In the genomic region with DNA sequence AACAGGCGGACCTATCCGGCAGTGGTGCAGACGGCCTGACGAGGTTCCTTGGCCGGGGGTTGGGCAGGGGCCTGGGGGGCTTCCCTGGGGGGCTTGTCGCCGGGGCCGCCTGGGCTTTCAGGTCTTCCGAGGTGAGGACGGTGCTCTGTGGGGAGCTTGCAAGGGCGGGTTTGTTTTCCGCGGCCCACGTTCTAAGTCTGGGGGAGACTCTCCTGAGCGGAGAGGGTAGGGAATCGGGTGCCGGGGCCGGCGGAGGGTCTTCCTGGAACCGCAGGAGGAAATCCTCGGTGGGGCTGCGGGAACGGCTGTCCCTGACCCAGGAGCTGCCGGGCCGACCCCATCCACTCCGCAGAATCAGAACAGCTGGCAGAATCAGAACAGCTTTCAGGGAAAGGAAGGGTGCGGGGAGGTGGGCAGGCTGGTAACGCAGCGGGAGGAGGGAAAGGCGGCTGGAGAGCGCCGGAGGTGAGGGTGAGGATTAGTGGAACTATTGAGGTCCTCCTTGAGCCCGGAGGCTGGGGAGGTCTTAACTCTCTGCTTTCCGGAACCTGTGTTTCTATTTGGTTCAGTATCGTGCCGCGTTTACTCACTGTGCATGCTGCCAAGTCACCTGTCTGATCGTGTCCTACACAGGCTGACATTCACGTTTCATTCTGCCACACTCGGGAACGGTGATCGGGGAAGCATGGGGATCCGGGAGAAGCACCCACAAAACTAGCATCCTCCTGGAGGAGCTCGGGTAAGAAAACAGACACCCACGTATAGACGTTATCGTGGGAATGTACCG, we compare ENCODE assay signal across 1 cellular context.
TF ChIP-seq lines count a peak whose summit lies in the region.

No MANE protein-coding gene starts in this region.

TF ChIP-seq in K562, 482 proteins besides CTCF, POLR2A, EP300 and RAD21 (continues in another document):
- TF ChIP-seq SRF (CRISPR knock-in tag; IDR thresholded peaks at IDR 0.05) (no peak), SP1 (CRISPR knock-in tag; IDR thresholded peaks at IDR 0.05) (no peak), BDP1 (IDR thresholded peaks at IDR 0.05; ENCODE audit: insufficient read depth, insufficient read length) (no peak), MEIS2 (IDR thresholded peaks at IDR 0.05; ENCODE audit: partially characterized antibody) (no peak), LCOR (CRISPR knock-in tag; IDR thresholded peaks at IDR 0.05) (no peak), FOXM1 (IDR thresholded peaks at IDR 0.05; ENCODE audit: low read depth) (no peak), FOXM1 (CRISPR knock-in tag; IDR thresholded peaks at IDR 0.05; ENCODE audit: low read depth) (0 out of 2 replicates have a peak, but pooled peaks have one; percentile 31), ADNP (tag; IDR thresholded peaks at IDR 0.05) (no peak), FOXK2 (conservative IDR thresholded peaks at IDR 0.05 in 1 of 2, IDR thresholded peaks at IDR 0.05 in 1 of 2; ENCODE audit: low read depth in 2 of 2) (no peak), ZNF263 (CRISPR knock-in tag; IDR thresholded peaks at IDR 0.05; ENCODE audit: borderline replicate concordance) (peak; percentile 91), NCOA2 (IDR thresholded peaks at IDR 0.05; ENCODE audit: partially characterized antibody in 2 of 2) (no peak), LARP7 (IDR thresholded peaks at IDR 0.05) (no peak), L3MBTL2 (IDR thresholded peaks at IDR 0.05) (peak; percentile 29; the same call in 1 of the 2 replicates), MTA3 (IDR thresholded peaks at IDR 0.05; ENCODE audit: borderline replicate concordance) (no peak)
- TF ChIP-seq, protein P1, sequence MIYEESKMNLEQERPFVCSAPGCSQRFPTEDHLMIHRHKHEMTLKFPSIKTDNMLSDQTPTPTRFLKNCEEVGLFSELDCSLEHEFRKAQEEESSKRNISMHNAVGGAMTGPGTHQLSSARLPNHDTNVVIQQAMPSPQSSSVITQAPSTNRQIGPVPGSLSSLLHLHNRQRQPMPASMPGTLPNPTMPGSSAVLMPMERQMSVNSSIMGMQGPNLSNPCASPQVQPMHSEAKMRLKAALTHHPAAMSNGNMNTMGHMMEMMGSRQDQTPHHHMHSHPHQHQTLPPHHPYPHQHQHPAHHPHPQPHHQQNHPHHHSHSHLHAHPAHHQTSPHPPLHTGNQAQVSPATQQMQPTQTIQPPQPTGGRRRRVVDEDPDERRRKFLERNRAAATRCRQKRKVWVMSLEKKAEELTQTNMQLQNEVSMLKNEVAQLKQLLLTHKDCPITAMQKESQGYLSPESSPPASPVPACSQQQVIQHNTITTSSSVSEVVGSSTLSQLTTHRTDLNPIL (CRISPR knock-in tag; IDR thresholded peaks at IDR 0.05) = no peak
- TF ChIP-seq, protein P2, sequence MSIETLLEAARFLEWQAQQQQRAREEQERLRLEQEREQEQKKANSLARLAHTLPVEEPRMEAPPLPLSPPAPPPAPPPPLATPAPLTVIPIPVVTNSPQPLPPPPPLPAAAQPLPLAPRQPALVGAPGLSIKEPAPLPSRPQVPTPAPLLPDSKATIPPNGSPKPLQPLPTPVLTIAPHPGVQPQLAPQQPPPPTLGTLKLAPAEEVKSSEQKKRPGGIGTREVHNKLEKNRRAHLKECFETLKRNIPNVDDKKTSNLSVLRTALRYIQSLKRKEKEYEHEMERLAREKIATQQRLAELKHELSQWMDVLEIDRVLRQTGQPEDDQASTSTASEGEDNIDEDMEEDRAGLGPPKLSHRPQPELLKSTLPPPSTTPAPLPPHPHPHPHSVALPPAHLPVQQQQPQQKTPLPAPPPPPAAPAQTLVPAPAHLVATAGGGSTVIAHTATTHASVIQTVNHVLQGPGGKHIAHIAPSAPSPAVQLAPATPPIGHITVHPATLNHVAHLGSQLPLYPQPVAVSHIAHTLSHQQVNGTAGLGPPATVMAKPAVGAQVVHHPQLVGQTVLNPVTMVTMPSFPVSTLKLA (conservative IDR thresholded peaks at IDR 0.05) = 0 out of 4 replicates have a peak, but pooled peaks of 1 of the 2 experiments have one; percentile 26
- TF ChIP-seq, protein P3, sequence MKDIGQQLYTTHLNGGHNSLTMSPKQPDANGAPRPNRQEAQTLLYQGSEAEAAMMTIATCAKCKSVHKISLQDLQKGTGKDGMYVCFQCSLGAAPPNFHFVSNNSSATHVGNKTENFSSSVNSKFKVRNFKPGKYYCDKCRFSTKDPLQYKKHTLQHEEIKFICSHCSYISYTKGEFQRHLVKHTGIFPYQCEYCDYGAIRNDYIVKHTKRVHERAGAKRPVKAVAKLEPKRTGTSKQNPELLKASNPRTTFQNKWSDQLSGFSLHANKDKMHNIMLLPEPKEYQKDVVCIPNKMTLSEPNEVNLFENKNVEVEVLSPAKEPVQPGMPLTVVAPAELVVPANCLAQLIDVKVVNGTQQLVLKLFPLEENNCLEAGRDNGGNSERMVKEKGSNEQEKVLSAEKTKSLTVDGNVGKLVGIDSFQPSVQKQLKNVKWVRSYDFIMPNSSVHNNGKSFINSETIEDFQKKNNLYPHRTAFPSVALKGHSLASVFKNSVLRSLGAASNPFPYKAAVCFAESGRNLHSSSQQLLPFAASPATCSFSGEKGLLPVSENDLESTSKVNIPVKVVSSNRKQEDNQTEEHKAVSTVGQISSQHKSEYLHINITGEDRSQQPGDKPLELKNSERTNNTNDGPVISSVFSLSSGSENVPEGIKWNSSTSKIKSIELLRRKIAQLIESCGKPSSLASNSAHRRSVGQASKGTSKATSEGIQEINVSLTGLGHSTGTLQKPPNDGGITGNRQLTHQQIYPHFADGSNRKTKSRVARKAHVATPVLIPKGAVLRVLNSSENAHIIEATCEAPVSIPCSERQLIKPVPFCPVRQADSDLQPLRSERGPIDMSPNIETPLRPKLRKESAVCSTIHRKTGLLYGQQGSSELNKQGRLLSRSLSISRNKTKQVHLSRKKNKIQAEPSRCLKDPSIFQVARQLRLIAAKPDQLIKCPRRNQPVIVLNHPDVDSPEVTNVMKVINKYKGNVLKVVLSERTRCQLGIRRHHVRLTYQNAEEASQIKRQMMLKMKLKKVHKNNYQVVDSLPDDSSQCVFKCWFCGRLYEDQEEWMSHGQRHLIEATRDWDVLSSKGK (CRISPR knock-in tag; IDR thresholded peaks at IDR 0.05) = no peak
- TF ChIP-seq, protein P4, sequence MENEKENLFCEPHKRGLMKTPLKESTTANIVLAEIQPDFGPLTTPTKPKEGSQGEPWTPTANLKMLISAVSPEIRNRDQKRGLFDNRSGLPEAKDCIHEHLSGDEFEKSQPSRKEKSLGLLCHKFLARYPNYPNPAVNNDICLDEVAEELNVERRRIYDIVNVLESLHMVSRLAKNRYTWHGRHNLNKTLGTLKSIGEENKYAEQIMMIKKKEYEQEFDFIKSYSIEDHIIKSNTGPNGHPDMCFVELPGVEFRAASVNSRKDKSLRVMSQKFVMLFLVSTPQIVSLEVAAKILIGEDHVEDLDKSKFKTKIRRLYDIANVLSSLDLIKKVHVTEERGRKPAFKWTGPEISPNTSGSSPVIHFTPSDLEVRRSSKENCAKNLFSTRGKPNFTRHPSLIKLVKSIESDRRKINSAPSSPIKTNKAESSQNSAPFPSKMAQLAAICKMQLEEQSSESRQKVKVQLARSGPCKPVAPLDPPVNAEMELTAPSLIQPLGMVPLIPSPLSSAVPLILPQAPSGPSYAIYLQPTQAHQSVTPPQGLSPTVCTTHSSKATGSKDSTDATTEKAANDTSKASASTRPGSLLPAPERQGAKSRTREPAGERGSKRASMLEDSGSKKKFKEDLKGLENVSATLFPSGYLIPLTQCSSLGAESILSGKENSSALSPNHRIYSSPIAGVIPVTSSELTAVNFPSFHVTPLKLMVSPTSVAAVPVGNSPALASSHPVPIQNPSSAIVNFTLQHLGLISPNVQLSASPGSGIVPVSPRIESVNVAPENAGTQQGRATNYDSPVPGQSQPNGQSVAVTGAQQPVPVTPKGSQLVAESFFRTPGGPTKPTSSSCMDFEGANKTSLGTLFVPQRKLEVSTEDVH (IDR thresholded peaks at IDR 0.05; ENCODE audit: low read depth, partially characterized antibody) = no peak
- TF ChIP-seq, protein P5, sequence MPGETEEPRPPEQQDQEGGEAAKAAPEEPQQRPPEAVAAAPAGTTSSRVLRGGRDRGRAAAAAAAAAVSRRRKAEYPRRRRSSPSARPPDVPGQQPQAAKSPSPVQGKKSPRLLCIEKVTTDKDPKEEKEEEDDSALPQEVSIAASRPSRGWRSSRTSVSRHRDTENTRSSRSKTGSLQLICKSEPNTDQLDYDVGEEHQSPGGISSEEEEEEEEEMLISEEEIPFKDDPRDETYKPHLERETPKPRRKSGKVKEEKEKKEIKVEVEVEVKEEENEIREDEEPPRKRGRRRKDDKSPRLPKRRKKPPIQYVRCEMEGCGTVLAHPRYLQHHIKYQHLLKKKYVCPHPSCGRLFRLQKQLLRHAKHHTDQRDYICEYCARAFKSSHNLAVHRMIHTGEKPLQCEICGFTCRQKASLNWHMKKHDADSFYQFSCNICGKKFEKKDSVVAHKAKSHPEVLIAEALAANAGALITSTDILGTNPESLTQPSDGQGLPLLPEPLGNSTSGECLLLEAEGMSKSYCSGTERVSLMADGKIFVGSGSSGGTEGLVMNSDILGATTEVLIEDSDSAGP (CRISPR knock-in tag; IDR thresholded peaks at IDR 0.05) = peak; percentile 22; the same call in 1 of the 2 replicates
- TF ChIP-seq, protein P6, sequence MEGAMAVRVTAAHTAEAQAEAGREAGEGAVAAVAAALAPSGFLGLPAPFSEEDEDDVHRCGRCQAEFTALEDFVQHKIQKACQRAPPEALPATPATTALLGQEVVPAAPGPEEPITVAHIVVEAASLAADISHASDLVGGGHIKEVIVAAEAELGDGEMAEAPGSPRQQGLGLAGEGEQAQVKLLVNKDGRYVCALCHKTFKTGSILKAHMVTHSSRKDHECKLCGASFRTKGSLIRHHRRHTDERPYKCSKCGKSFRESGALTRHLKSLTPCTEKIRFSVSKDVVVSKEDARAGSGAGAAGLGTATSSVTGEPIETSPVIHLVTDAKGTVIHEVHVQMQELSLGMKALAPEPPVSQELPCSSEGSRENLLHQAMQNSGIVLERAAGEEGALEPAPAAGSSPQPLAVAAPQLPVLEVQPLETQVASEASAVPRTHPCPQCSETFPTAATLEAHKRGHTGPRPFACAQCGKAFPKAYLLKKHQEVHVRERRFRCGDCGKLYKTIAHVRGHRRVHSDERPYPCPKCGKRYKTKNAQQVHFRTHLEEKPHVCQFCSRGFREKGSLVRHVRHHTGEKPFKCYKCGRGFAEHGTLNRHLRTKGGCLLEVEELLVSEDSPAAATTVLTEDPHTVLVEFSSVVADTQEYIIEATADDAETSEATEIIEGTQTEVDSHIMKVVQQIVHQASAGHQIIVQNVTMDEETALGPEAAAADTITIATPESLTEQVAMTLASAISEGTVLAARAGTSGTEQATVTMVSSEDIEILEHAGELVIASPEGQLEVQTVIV (CRISPR knock-in tag; IDR thresholded peaks at IDR 0.05; ENCODE audit: borderline replicate concordance) = no peak
- TF ChIP-seq, protein P7, sequence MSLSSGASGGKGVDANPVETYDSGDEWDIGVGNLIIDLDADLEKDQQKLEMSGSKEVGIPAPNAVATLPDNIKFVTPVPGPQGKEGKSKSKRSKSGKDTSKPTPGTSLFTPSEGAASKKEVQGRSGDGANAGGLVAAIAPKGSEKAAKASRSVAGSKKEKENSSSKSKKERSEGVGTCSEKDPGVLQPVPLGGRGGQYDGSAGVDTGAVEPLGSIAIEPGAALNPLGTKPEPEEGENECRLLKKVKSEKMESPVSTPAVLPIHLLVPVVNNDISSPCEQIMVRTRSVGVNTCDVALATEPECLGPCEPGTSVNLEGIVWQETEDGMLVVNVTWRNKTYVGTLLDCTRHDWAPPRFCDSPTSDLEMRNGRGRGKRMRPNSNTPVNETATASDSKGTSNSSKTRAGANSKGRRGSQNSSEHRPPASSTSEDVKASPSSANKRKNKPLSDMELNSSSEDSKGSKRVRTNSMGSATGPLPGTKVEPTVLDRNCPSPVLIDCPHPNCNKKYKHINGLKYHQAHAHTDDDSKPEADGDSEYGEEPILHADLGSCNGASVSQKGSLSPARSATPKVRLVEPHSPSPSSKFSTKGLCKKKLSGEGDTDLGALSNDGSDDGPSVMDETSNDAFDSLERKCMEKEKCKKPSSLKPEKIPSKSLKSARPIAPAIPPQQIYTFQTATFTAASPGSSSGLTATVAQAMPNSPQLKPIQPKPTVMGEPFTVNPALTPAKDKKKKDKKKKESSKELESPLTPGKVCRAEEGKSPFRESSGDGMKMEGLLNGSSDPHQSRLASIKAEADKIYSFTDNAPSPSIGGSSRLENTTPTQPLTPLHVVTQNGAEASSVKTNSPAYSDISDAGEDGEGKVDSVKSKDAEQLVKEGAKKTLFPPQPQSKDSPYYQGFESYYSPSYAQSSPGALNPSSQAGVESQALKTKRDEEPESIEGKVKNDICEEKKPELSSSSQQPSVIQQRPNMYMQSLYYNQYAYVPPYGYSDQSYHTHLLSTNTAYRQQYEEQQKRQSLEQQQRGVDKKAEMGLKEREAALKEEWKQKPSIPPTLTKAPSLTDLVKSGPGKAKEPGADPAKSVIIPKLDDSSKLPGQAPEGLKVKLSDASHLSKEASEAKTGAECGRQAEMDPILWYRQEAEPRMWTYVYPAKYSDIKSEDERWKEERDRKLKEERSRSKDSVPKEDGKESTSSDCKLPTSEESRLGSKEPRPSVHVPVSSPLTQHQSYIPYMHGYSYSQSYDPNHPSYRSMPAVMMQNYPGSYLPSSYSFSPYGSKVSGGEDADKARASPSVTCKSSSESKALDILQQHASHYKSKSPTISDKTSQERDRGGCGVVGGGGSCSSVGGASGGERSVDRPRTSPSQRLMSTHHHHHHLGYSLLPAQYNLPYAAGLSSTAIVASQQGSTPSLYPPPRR (CRISPR knock-in tag; IDR thresholded peaks at IDR 0.05; ENCODE audit: borderline replicate concordance) = no peak
